In genomic region chr11:77188323-77188911, GRCh38 we compare ENCODE assay signal across 8 cellular contexts.
DNase-seq lines count a peak whose midpoint lies in the region; ATAC-seq, FAIRE-seq and TF ChIP-seq lines count a peak whose summit lies in the region.

No MANE protein-coding gene starts in this region.

- H3K27ac ChIP-seq in Karpas-422 (ENCODE audit: low read length) (no peak overlapping the region), testis (no peak overlapping the region)

- H3K27me3 Mint-ChIP-seq in activated T-cell treated with anti-CD3 and anti-CD28 coated beads, Interleukin-2, amount 50 U/mL, for 72 hours (ENCODE audit: low read depth), result no peaks in the 10 kb centered on the region

- H3K9me3 Mint-ChIP-seq in activated T-cell treated with anti-CD3 and anti-CD28 coated beads, Interleukin-2, amount 50 U/mL, for 72 hours, result no peaks in the 10 kb centered on the region

- H2AFZ ChIP-seq in Karpas-422 (ENCODE audit: low read length), result no peak overlapping the region

- no peaks in the 10 kb centered on the region for H3K9me2 ChIP-seq in Karpas-422 (replicated peaks; ENCODE audit: insufficient read depth, low read length)

- intact Hi-C loops in testis (cut with DNase I; ENCODE audit: low total_unique reads), result no loop called here

- H3K4me2 ChIP-seq in Karpas-422 (ENCODE audit: low read depth, low read length, poor library complexity, severe bottlenecking), result no peak overlapping the region

- no peak for FAIRE-seq in RCC 7860 (lab: Jason Lieb, UNC)

- H3K4me3 ChIP-seq in Karpas-422 (ENCODE audit: low read length) (no peak overlapping the region), testis (no peak overlapping the region)

- H3K36me3 ChIP-seq in Karpas-422 (ENCODE audit: insufficient read depth, low read length) (no peaks in the 10 kb centered on the region), testis (ENCODE audit: low read depth, missing control alignments) (no peaks in the 10 kb centered on the region)

- no peaks in the 10 kb centered on the region for H4K20me1 ChIP-seq in Karpas-422 (ENCODE audit: insufficient read depth, low read depth, low read length)

- no peaks in the 10 kb centered on the region for H3K4me1 Mint-ChIP-seq in activated T-cell treated with anti-CD3 and anti-CD28 coated beads, Interleukin-2, amount 50 U/mL, for 72 hours (ENCODE audit: low read depth)

- H3K9me3 ChIP-seq in Karpas-422 (ENCODE audit: low read length) (no peaks in the 10 kb centered on the region), testis (no peaks in the 10 kb centered on the region)

- TF ChIP-seq POLR2A in testis (IDR thresholded peaks at IDR 0.05), result no peak

- no peaks in the 10 kb centered on the region for H3K27me3 ChIP-seq in Karpas-422 (ENCODE audit: low read length)
- no peaks in the 10 kb centered on the region for H3K27me3 ChIP-seq in testis

- 61 to 64% methylated on average over 4 of the region's 4 CpGs for WGBS in testis, 2 donors

- no peak overlapping the region for H3K27ac Mint-ChIP-seq in activated T-cell treated with anti-CD3 and anti-CD28 coated beads, Interleukin-2, amount 50 U/mL, for 72 hours

- H3K4me1 ChIP-seq in Karpas-422 (ENCODE audit: low read length) (peaks cover 15% of the 10 kb centered on the region), testis (no peaks in the 10 kb centered on the region)

- TF ChIP-seq CTCF in testis (IDR thresholded peaks at IDR 0.05), result peak; percentile 89 to 95 (median 92)

- no peak overlapping the region for H3K4me3 Mint-ChIP-seq in activated T-cell treated with anti-CD3 and anti-CD28 coated beads, Interleukin-2, amount 50 U/mL, for 72 hours

- ATAC-seq in activated T-cell treated with anti-CD3 and anti-CD28 coated beads, Interleukin-2, amount 50 U/mL, for 72 hours (replicated peaks in 1 of 2), result peak; percentile 62 to 78
- no peak for ATAC-seq in GM18519 (IDR thresholded peaks at IDR 0.05; ENCODE audit: low FRiP score, unreplicated experiment)

- no peaks in the 10 kb centered on the region for H3K36me3 Mint-ChIP-seq in activated T-cell treated with anti-CD3 and anti-CD28 coated beads, Interleukin-2, amount 50 U/mL, for 72 hours (ENCODE audit: insufficient read depth in 2 of 2)

- DNase-seq in GF-D8 (lab: John Stamatoyannopoulos, UW) (peak; percentile 48), Karpas-422 (peak; percentile 87), RCC 7860 (ENCODE audit: low spot score) (peak; percentile 28), fibroblast of peridontal ligament (ENCODE audit: extremely low read depth) (peak; percentile 83), non-pigmented ciliary epithelial cell (ENCODE audit: low read depth) (peak; percentile 45), testis (peak; percentile 93)
- peak; percentile 76 to 79 for DNase-seq in activated T-cell treated with anti-CD3 and anti-CD28 coated beads, Interleukin-2, amount 50 U/mL, for 72 hours

- H3K79me2 ChIP-seq in Karpas-422 (ENCODE audit: low read length), result no peaks in the 10 kb centered on the region

- H3K9ac ChIP-seq in Karpas-422 (ENCODE audit: low read length), result no peak overlapping the region

Comparison
In these comparisons a context has a peak if more than half of its experiments do, and no peak if none do; other contexts are left out.
1. DNase-seq: peak in every context shown above with its lines; median percentile 93 in testis; 87 in Karpas-422; 83 in fibroblast of peridontal ligament; 78 in activated T-cell treated with anti-CD3 and anti-CD28 coated beads, Interleukin-2, amount 50 U/mL, for 72 hours; 48 in GF-D8; 45 in non-pigmented ciliary epithelial cell; 28 in RCC 7860.